ENCODE assay signal across 20 cellular contexts in the genomic region with DNA sequence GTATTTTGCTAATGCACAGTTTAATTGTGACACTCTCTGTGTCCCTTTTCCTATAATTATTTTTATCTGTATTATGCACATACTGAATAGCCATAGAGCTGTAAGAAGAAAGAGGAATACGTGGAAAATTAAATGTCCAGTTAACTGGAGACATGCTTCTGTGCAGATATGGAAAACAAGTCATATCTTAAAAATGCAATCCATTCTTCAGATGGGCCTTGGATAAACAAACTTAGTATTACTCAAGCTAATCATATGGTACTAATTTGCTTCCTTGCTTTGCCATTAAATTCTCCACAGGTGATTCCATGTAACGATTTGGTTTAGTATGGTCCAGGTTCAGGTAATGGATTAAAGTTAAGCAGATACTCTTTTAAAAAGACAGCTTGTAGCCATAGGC.
"Had no signal": no experiment of that assay in that cellular context is flagged by ENCODE, and none has a peak within 500 bp of the region (broad histone marks: within the 10 kb centered on the region; RNA-seq: fewer than 3 reads in every experiment).

No MANE protein-coding gene starts in this region.

- H3K27me3 ChIP-seq: gastrocnemius medialis, heart right ventricle, tibial artery, uterus had no signal

- H3K36me3 ChIP-seq: gastrocnemius medialis, heart right ventricle, tibial artery, uterus had no signal

- H3K4me1 ChIP-seq: gastrocnemius medialis, uterus had no signal

- H3K9me3 Mint-ChIP-seq: activated naive CD4-positive, alpha-beta T cell treated with anti-CD3 and anti-CD28 coated beads, Interleukin-2, amount 50 U/mL, for 24 hours had no signal

- H3K4me3 ChIP-seq: gastrocnemius medialis, heart right ventricle, lung, tibial artery, uterus had no signal

- H3K9me3 ChIP-seq: gastrocnemius medialis, heart right ventricle, tibial artery, uterus had no signal

- ATAC-seq: activated CD8-positive, alpha-beta T cell treated with anti-CD3 and anti-CD28 coated beads, Interleukin-2, amount 10 ng/mL, durations not matched to agents 7 days and 5 days; gastrocnemius medialis; heart right ventricle; left colon had no signal

- H3K27ac ChIP-seq: gastrocnemius medialis, tibial artery, uterus had no signal

- FAIRE-seq: TTC549 had no signal

- H3K4me3 Mint-ChIP-seq: activated B cell treated with CpG ODN at 0.5 μM for 24 hours; activated CD8-positive, alpha-beta T cell treated with anti-CD3 and anti-CD28 coated beads, Interleukin-2, amount 10 ng/mL, durations not matched to agents 7 days and 5 days; activated naive CD4-positive, alpha-beta T cell treated with anti-CD3 and anti-CD28 coated beads, Interleukin-2, amount 50 U/mL, for 24 hours had no signal

- H3K27ac Mint-ChIP-seq: activated B cell treated with CpG ODN at 0.5 μM for 24 hours; activated CD8-positive, alpha-beta T cell treated with anti-CD3 and anti-CD28 coated beads, Interleukin-2, amount 10 ng/mL, durations not matched to agents 7 days and 5 days; activated naive CD4-positive, alpha-beta T cell treated with anti-CD3 and anti-CD28 coated beads, Interleukin-2, amount 50 U/mL, for 24 hours had no signal

- DNase-seq: activated B cell treated with CpG ODN at 0.5 μM for 24 hours; activated CD4-positive, alpha-beta T cell treated with anti-CD3 and anti-CD28 coated beads for 48 hours; activated CD8-positive, alpha-beta memory T cell treated with anti-CD3 and anti-CD28 coated beads, Interleukin-2, amount 50 U/mL, for 4 hours; activated CD8-positive, alpha-beta T cell treated with anti-CD3 and anti-CD28 coated beads, Interleukin-2, amount 10 ng/mL, durations not matched to agents 7 days and 5 days; activated effector memory CD4-positive, alpha-beta T cell treated with anti-CD3 and anti-CD28 coated beads, Interleukin-2, amount 50 U/mL, for 16 hours; activated T-cell treated with anti-CD3 and anti-CD28 coated beads, Interleukin-2, amount 50 U/mL, for 48 hours; amniotic stem cell; erythroblast; gastrocnemius medialis; heart right ventricle; left colon; midbrain; stimulated activated CD4-positive, alpha-beta T cell treated with anti-CD3 and anti-CD28 coated beads, Interleukin-2, amount 100 ng/mL, for 48 hours; stimulated activated naive CD4-positive, alpha-beta T cell; T-helper 2 cell; tibial artery; uterus had no signal

- H3K4me1 Mint-ChIP-seq: activated B cell treated with CpG ODN at 0.5 μM for 24 hours; activated naive CD4-positive, alpha-beta T cell treated with anti-CD3 and anti-CD28 coated beads, Interleukin-2, amount 50 U/mL, for 24 hours had no signal
